Comparison of ENCODE assay signal across 27 cellular contexts in the genomic region with DNA sequence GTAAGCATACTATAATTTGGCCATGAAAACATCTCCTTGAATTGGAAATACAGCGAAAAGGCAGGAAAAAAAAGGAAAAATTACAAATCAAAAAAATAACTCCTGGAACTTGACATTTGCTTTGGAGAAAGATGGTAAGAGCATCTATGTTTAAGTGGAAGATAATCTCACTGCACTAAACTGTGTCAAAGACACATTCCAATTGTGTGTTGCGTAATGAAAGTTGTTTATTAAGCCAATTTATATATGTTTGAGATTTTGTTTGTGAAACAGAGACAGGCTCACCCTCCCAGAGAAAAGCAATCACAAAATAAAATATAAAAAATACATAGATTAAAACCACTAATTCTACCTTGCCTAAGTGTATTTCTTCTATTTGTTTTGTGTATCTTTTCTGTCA.
"Had no signal": no experiment of that assay in that cellular context is flagged by ENCODE, and none has a peak within 500 bp of the region (broad histone marks: within the 10 kb centered on the region; RNA-seq: fewer than 3 reads in every experiment).

No MANE protein-coding gene starts in this region.

- DNase-seq: stimulated activated CD4-positive, alpha-beta T cell treated with anti-CD3 and anti-CD28 coated beads, Interleukin-2, amount 100 ng/mL, for 48 hours; stimulated activated CD4-positive, alpha-beta T cell treated with anti-CD3 and anti-CD28 coated beads, Interleukin-4, amount 100 ng/mL, for 1 hour; stimulated activated CD4-positive, alpha-beta T cell treated with anti-CD3 and anti-CD28 coated beads, Interleukin-4, amount 100 ng/mL, for 24 hours; stimulated activated CD4-positive, alpha-beta T cell treated with anti-CD3 and anti-CD28 coated beads, Interleukin-4, amount 100 ng/mL, for 4 hours; stimulated activated CD8-positive, alpha-beta memory T cell treated with anti-CD3 and anti-CD28 coated beads, Interleukin-4, amount 100 ng/mL, for 48 hours; stimulated activated naive B cell treated with anti-CD40 and anti-IgM and Interleukin-4, amounts not matched to agents 10 μg/mL and 1 μg/mL and 100 μg/mL, for 72 hours; stimulated activated naive CD4-positive, alpha-beta T cell; stimulated activated naive CD4-positive, alpha-beta T cell treated with Interleukin-2 at 50 U/mL for 16 hours; stimulated activated naive CD8-positive, alpha-beta T cell treated with anti-CD3 and anti-CD28 coated beads, Interleukin-15, amount 100 ng/mL, for 72 hours; stimulated activated naive CD8-positive, alpha-beta T cell treated with anti-CD3 and anti-CD28 coated beads, Interleukin-15, Interleukin-2, amounts not matched to agents 100 U/mL and 50 U/mL, for 24 hours; stomach; substantia nigra; testis; thyroid gland; tibial artery; transverse colon; trophoblast cell; upper lobe of left lung; upper lobe of right lung; uterus had no signal

- H3K27me3 ChIP-seq: stomach, testis, thyroid gland, tibial artery, tibial nerve, transverse colon, upper lobe of left lung, uterus, vagina had no signal

- ATAC-seq: stimulated activated effector memory CD8-positive, alpha-beta T cell treated with anti-CD3 and anti-CD28 coated beads, Interleukin-12 subunit alpha, Interleukin-12 subunit beta, amount 100 ng/mL, for 72 hours; stimulated activated memory B cell treated with anti-CD40 and anti-IgM and Interleukin-4, amounts not matched to agents 10 μg/mL and 1 μg/mL and 100 μg/mL, for 72 hours; stimulated activated naive B cell treated with anti-CD40 and anti-IgM and Interleukin-4, amounts not matched to agents 10 μg/mL and 1 μg/mL and 100 μg/mL, for 72 hours; stimulated activated naive CD8-positive, alpha-beta T cell treated with anti-CD3 and anti-CD28 coated beads, Interleukin-15, amount 100 ng/mL, for 72 hours; stimulated activated naive CD8-positive, alpha-beta T cell treated with anti-CD3 and anti-CD28 coated beads, Interleukin-15, Interleukin-2, amounts not matched to agents 100 U/mL and 50 U/mL, for 24 hours; upper lobe of right lung had no signal

- H3K9me3 ChIP-seq: stomach, suprapubic skin, testis, thoracic aorta, thyroid gland, tibial artery, tibial nerve, transverse colon, upper lobe of left lung, upper lobe of right lung, uterus, vagina had no signal

- H3K4me3 ChIP-seq: stomach, suprapubic skin, testis, thoracic aorta, thyroid gland, tibial artery, tibial nerve, transverse colon, upper lobe of left lung, upper lobe of right lung, uterus, vagina had no signal

- FAIRE-seq: urothelium cell line had no signal

- H3K27ac ChIP-seq: stomach, suprapubic skin, testis, thoracic aorta, thyroid gland, tibial artery, tibial nerve, transverse colon, upper lobe of left lung, upper lobe of right lung, uterus, vagina had no signal

- H3K4me1 ChIP-seq: stomach, suprapubic skin, testis, thyroid gland, tibial artery, tibial nerve, transverse colon, upper lobe of left lung, upper lobe of right lung, uterus, vagina had no signal

- H3K36me3 ChIP-seq: stomach, suprapubic skin, thoracic aorta, thyroid gland, tibial artery, tibial nerve, transverse colon, upper lobe of left lung, upper lobe of right lung, uterus, vagina had no signal
